ENCODE assay signal across 25 cellular contexts in genomic region chr7:130642383-130642782, GRCh38. TPM values are rescaled to one million over a fixed set of nuclear protein-coding genes. Genes with fewer than 3 reads are reported as not detected.
DNase-seq lines count a peak whose midpoint lies in the region; ATAC-seq, FAIRE-seq and TF ChIP-seq lines count a peak whose summit lies in the region.
"Had no signal": no experiment of that assay in that cellular context is flagged by ENCODE, and none has a peak within 500 bp of the region (broad histone marks: within the 10 kb centered on the region; RNA-seq: fewer than 3 reads in every experiment).

No MANE protein-coding gene starts in this region.

- no peak for TF ChIP-seq POLR2A in HepG2 (IDR thresholded peaks at IDR 0.05; ENCODE audit: insufficient read depth in 1 of 2, low read depth in 2 of 2, low read length in 2 of 2)
- no peak for TF ChIP-seq POLR2A in right lobe of liver (IDR thresholded peaks at IDR 0.05)
- no peak for TF ChIP-seq POLR2A in GM12878 (IDR thresholded peaks at IDR 0.05; ENCODE audit: low read depth, low read length)
- TF ChIP-seq POLR2A in prostate gland (IDR thresholded peaks at IDR 0.05), result no peak

- RAD21 ChIA-PET in GM12878 (lab: Charles Lee; ENCODE audit: unreplicated experiment), result no interaction called here

- ATAC-seq in HepG2 (no peak), right lobe of liver (no peak), GM12878 (no peak)
- ATAC-seq: HCT116 had no signal

- no peak for TF ChIP-seq RAD21 in HepG2 (CRISPR knock-in tag; IDR thresholded peaks at IDR 0.05)
- TF ChIP-seq RAD21 in GM12878 (IDR thresholded peaks at IDR 0.05; ENCODE audit: insufficient read depth, low read depth, low read length), result no peak

- H3K27me3 ChIP-seq in HepG2 (ENCODE audit: control insufficient read depth in 1 of 2, insufficient read depth in 2 of 2, low read length in 2 of 2) (no peaks in the 10 kb centered on the region), right lobe of liver (no peaks in the 10 kb centered on the region), GM12878 (replicated peaks in 1 of 2; ENCODE audit: control insufficient read depth in 2 of 2, insufficient read depth in 2 of 2, low read length in 1 of 2) (no peaks in the 10 kb centered on the region), prostate gland (replicated peaks; ENCODE audit: insufficient read depth) (no peaks in the 10 kb centered on the region)

- in situ Hi-C loops in HepG2 (cut with HindIII; ENCODE audit: extremely low pct_ligation_motif_present, low pct_unique_long_range_greater_than_20kb), result no loop called here
- in situ Hi-C loops in GM12878 (cut with MboI), result no loop called here

- intact Hi-C loops in HepG2 (cut with micrococcal nuclease; ENCODE audit: unreplicated experiment), result no loop called here
- intact Hi-C loops in right lobe of liver (cut with DNase I), result no loop called here
- intact Hi-C loops in GM12878 (cut with micrococcal nuclease; ENCODE audit: unreplicated experiment), result no loop called here
- intact Hi-C loops in prostate gland (cut with DNase I), result no loop called here

- POLR2A ChIA-PET in HepG2 (lab: Yijun Ruan, JAX), result no interaction called here
- POLR2A ChIA-PET in GM12878 (lab: Charles Lee), result no interaction called here

- H4K20me1 ChIP-seq in HepG2 (ENCODE audit: insufficient read depth, low read length), result no peaks in the 10 kb centered on the region
- H4K20me1 ChIP-seq in GM12878 (ENCODE audit: control insufficient read depth, insufficient read depth), result no peaks in the 10 kb centered on the region

- H3K79me2 ChIP-seq in HepG2 (ENCODE audit: insufficient read depth, low read length) (no peaks in the 10 kb centered on the region), GM12878 (ENCODE audit: control insufficient read depth, insufficient read depth, low read length) (no peaks in the 10 kb centered on the region)

- H3K4me3 ChIP-seq in HepG2 (replicated peaks in 1 of 3; ENCODE audit: insufficient read depth in 1 of 3, low read depth in 2 of 3, low read length in 3 of 3) (no peak overlapping the region), right lobe of liver (no peak overlapping the region), GM12878 (no peak overlapping the region), prostate gland (no peak overlapping the region)

- WGBS in HepG2 (ENCODE audit: low lambda C conversion rate), result 96% methylated on average over 4 of the region's 4 CpGs
- WGBS in right lobe of liver (ENCODE audit: insufficient coverage, low coverage, low lambda C conversion rate, missing lambda C conversion rate), result 89% methylated on average over 4 of the region's 4 CpGs
- 97% methylated on average over 4 of the region's 4 CpGs for WGBS in GM12878 (ENCODE audit: insufficient coverage, insufficient replicate concordance, low lambda C conversion rate, missing lambda C conversion rate)
- 80% methylated on average over 4 of the region's 4 CpGs for WGBS in prostate gland

- CTCF ChIA-PET in HepG2 (lab: Yijun Ruan, JAX; ENCODE audit: low intra/inter-chr PET ratio, low total read pairs) (no interaction called here), GM12878 (lab: Yijun Ruan, JAX) (no interaction called here)

- BruUV-seq in HepG2 (replicated peaks; lab: Mats Ljungman, UMichigan) (no TSS peak), GM12878 (replicated peaks; lab: Mats Ljungman, UMichigan) (no TSS peak)

- TF ChIP-seq CTCF in HepG2 (CRISPR knock-in tag; IDR thresholded peaks at IDR 0.05) (no peak), right lobe of liver (IDR thresholded peaks at IDR 0.05) (no peak), GM12878 (IDR thresholded peaks at IDR 0.05 in 2 of 3, conservative IDR thresholded peaks at IDR 0.05 in 1 of 3; ENCODE audit: control insufficient read depth in 2 of 3, extremely low read depth in 1 of 3, insufficient read depth in 1 of 3, low read depth in 3 of 3, low read length in 3 of 3) (no peak), prostate gland (IDR thresholded peaks at IDR 0.05) (no peak)

- SMC1A ChIA-PET in GM12878 (lab: Charles Lee; ENCODE audit: uncharacterized antibody, unreplicated experiment), result interaction anchor here (1.3 kb wide), 1 partner anchor 13 kb away, joined by 5 read pairs; no protein-coding TSS in a partner anchor

- H3K9me3 ChIP-seq in HepG2 (ENCODE audit: low read length), result peaks cover 4% of the 10 kb centered on the region; the same call in 1 of the 2 replicates
- H3K9me3 ChIP-seq in right lobe of liver, result no peaks in the 10 kb centered on the region
- H3K9me3 ChIP-seq in GM12878 (replicated peaks; ENCODE audit: control insufficient read depth, insufficient read depth, low read length), result no peaks in the 10 kb centered on the region; the same call in 2 of the 3 replicates
- H3K9me3 ChIP-seq in prostate gland, result no peaks in the 10 kb centered on the region
- H3K9me3 ChIP-seq: Caco-2 had no signal

- FAIRE-seq in HepG2 (lab: Jason Lieb, UNC) (no peak), GM12878 (lab: Jason Lieb, UNC) (peak; percentile 35)
- FAIRE-seq: A204.1, D721Med had no signal

- no peak for DNase-seq in HepG2 (ENCODE audit: low spot score)
- no peak for DNase-seq in right lobe of liver
- peak; percentile 11 for DNase-seq in LHCN-M2 (ENCODE audit: low read depth)
- no peak for DNase-seq in GM12878 (ENCODE audit: low read depth, low spot score)
- DNase-seq in DMS114 treated with DMSO at 0.1 percent for 48 hours (lab: John Stamatoyannopoulos, UW; ENCODE audit: unreplicated experiment), result no peak
- DNase-seq in prostate gland (ENCODE audit: low spot score), result no peak
- no peak for DNase-seq in NCI-H526 treated with DMSO at 0.1 percent for 48 hours (lab: John Stamatoyannopoulos, UW)
- DNase-seq: AML-193; Caco-2; CD4-positive, alpha-beta T cell; DMS153; DMS79; GDM1; GOT3; H7; HFFc6 had no signal

- H3K27ac ChIP-seq in HepG2 (ENCODE audit: extremely low read length, insufficient read depth, low read length), result no peak overlapping the region
- no peak overlapping the region for H3K27ac ChIP-seq in right lobe of liver
- no peak overlapping the region for H3K27ac ChIP-seq in GM12878 (ENCODE audit: control insufficient read depth, insufficient read depth)
- no peak overlapping the region for H3K27ac ChIP-seq in prostate gland
- H3K27ac ChIP-seq: C4-2B, HL-60 had no signal

- no peak overlapping the region for H3K9ac ChIP-seq in HepG2 (ENCODE audit: insufficient read depth, low read depth, low read length)
- no peak overlapping the region for H3K9ac ChIP-seq in GM12878 (ENCODE audit: control insufficient read depth, insufficient read depth, low read length)

- no peak overlapping the region for H2AFZ ChIP-seq in HepG2 (ENCODE audit: low read length)
- H2AFZ ChIP-seq in GM12878 (ENCODE audit: control insufficient read depth, low read depth, low read length), result no peak overlapping the region

- TF ChIP-seq EP300 in HepG2 (IDR thresholded peaks at IDR 0.05; ENCODE audit: low read depth in 2 of 2, low read length in 2 of 2) (no peak), HepG2 (CRISPR knock-in tag; IDR thresholded peaks at IDR 0.05; ENCODE audit: borderline replicate concordance) (no peak), GM12878 (IDR thresholded peaks at IDR 0.05; ENCODE audit: borderline replicate concordance in 1 of 2, control insufficient read depth in 1 of 2, low read depth in 2 of 2, low read length in 2 of 2) (no peak)

- H3K36me3 ChIP-seq in HepG2 (replicated peaks in 1 of 2; ENCODE audit: control insufficient read depth in 1 of 2, insufficient read depth in 2 of 2, low read length in 2 of 2), result peaks cover 0 to 3% of the 10 kb centered on the region in 2 experiments; a peak in 1 of 5 replicates
- H3K36me3 ChIP-seq in right lobe of liver, result no peaks in the 10 kb centered on the region
- no peaks in the 10 kb centered on the region; a peak in 1 of 4 replicates for H3K36me3 ChIP-seq in GM12878 (ENCODE audit: control insufficient read depth in 2 of 2, insufficient read depth in 2 of 2, low read length in 1 of 2)
- no peaks in the 10 kb centered on the region for H3K36me3 ChIP-seq in prostate gland

- H3K4me1 ChIP-seq in HepG2 (ENCODE audit: insufficient read depth, low read length) (no peaks in the 10 kb centered on the region), right lobe of liver (no peaks in the 10 kb centered on the region), GM12878 (ENCODE audit: control insufficient read depth, insufficient read depth, low read length) (no peaks in the 10 kb centered on the region), prostate gland (replicated peaks) (no peaks in the 10 kb centered on the region)
- H3K4me1 ChIP-seq: Caco-2 had no signal

- no peak overlapping the region for H3K4me2 ChIP-seq in HepG2 (ENCODE audit: low read depth, low read length)
- H3K4me2 ChIP-seq in GM12878 (ENCODE audit: control insufficient read depth, insufficient read depth), result no peak overlapping the region

RNA-seq across cellular contexts. Expression of gene COPG2, which starts 26.2 kb away (rescaled TPM):
- total RNA-seq in HepG2 (2016; rRNA removed; fragmentation: Illumina TruSeq; extraction: Trizol) (17.7 and 27.7 TPM in 2 replicates), right lobe of liver (1 to 10 TPM; 6.5 to 8.9 (median 8.4) TPM), LHCN-M2 (2014; rRNA removed) (44.3 and 54.0 TPM in 2 replicates), GM12878 (2014; rRNA removed) (17.7 and 20.7 TPM in 2 replicates), GM12878 (2014; rRNA removed; fragmentation: Illumina TruSeq; extraction: Trizol) (15.7 and 16.6 TPM in 2 replicates), GM12878 (2021) (23.8 and 25.2 TPM in 2 replicates), prostate gland (10 to 100 TPM; 15.3 to 46.1 TPM)
- total RNA-seq in HepG2 (2016; cell fraction: cytosol; rRNA removed; fragmentation: Illumina TruSeq; extraction: Trizol; ENCODE audit: low read depth), result 1.5 and 2.1 TPM in 2 replicates
- 18.5 and 23.9 TPM in 2 replicates for total RNA-seq in HepG2 (2016; cell fraction: insoluble cytoplasmic fraction; rRNA removed; fragmentation: Illumina TruSeq; extraction: Trizol)
- 5.6 and 6.4 TPM in 2 replicates for total RNA-seq in HepG2 (2016; cell fraction: membrane; rRNA removed; fragmentation: Illumina TruSeq; extraction: Trizol)
- 16.1 and 17.2 TPM in 2 replicates for total RNA-seq in HepG2 (2016; cell fraction: nucleus; rRNA removed; fragmentation: Illumina TruSeq; extraction: Trizol)
- polyA plus RNA-seq in HepG2 (2011; rRNA removed) (12.6 and 14.1 TPM in 2 replicates), GM12878 (2011; rRNA removed) (37.8 and 47.4 TPM in 2 replicates), GM12878 (2014; fragmentation: Illumina TruSeq; extraction: Trizol) (29.6 and 38.4 TPM in 2 replicates), GM12878 (2014; fragmentation: Nextera tagmentation; extraction: Ambion mirVana) (1 to 10 TPM; 3.4 to 3.9 TPM), GM12878 (2014; rRNA removed) (16.8 and 21.3 TPM in 2 replicates), GM12878 (2016; fragmentation: Nextera tagmentation; extraction: Ambion mirVana) (1 to 10 TPM; 4.0 to 4.2 TPM)
- 9.8 and 13.2 TPM in 2 replicates for polyA plus RNA-seq in HepG2 (2011; cell fraction: cytosol; rRNA removed)
- polyA plus RNA-seq in HepG2 (2011; cell fraction: nucleus; rRNA removed), result 6.0 and 6.4 TPM in 2 replicates
- polyA plus RNA-seq in HepG2 (2012), result 11.9 and 13.8 TPM in 2 replicates
- 1.4 and 1.5 TPM in 2 replicates for polyA plus RNA-seq in HepG2 (2016; cell fraction: cytosol; fragmentation: Illumina TruSeq; extraction: Trizol; ENCODE audit: low read depth)
- 21.0 and 22.5 TPM in 2 replicates for polyA plus RNA-seq in HepG2 (2016; cell fraction: insoluble cytoplasmic fraction; fragmentation: Illumina TruSeq; extraction: Trizol; ENCODE audit: low read depth)
- 3.3 and 3.7 TPM in 2 replicates for polyA plus RNA-seq in HepG2 (2016; cell fraction: membrane; fragmentation: Illumina TruSeq; extraction: Trizol; ENCODE audit: low read depth)
- polyA plus RNA-seq in HepG2 (2016; cell fraction: nucleus; fragmentation: Illumina TruSeq; extraction: Trizol; ENCODE audit: insufficient read depth, low read depth), result 15.1 and 15.7 TPM in 2 replicates
- 23.1 and 23.8 TPM in 2 replicates for polyA minus RNA-seq in HepG2 (2011; rRNA and poly(A)+ RNA removed; ENCODE audit: low replicate concordance)
- 15.2 and 17.4 TPM in 2 replicates for polyA minus RNA-seq in HepG2 (2011; cell fraction: cytosol; rRNA and poly(A)+ RNA removed)
- 15.8 and 18.9 TPM in 2 replicates for polyA minus RNA-seq in HepG2 (2011; cell fraction: nucleus; rRNA and poly(A)+ RNA removed)
- polyA plus RNA-seq in LHCN-M2 (2012), result 27.9 TPM
- total RNA-seq in GM12878 (2013; cell fraction: nucleolus; rRNA removed), result 24.2 and 25.2 TPM in 2 replicates
- 16.3 TPM for polyA plus RNA-seq in GM12878 (2011; ENCODE audit: low read depth)
- 23.8 and 32.5 TPM in 2 replicates for polyA plus RNA-seq in GM12878 (2011; cell fraction: cytosol; rRNA removed)
- 11.5 and 14.1 TPM in 2 replicates for polyA plus RNA-seq in GM12878 (2011; cell fraction: nucleus; rRNA removed)
- 13.5 and 17.7 TPM in 2 replicates for polyA plus RNA-seq in GM12878 (2012)
- 52.4 and 65.5 TPM in 2 replicates for polyA minus RNA-seq in GM12878 (2011; rRNA and poly(A)+ RNA removed)
- polyA minus RNA-seq in GM12878 (2011; cell fraction: cytosol; rRNA and poly(A)+ RNA removed), result 16.7 and 17.6 TPM in 2 replicates
- polyA minus RNA-seq in GM12878 (2011; cell fraction: nucleus; rRNA and poly(A)+ RNA removed), result 10.0 and 10.9 TPM in 2 replicates

RNA-seq across cellular contexts. Expression of gene TSGA13, which starts 44.0 kb away (rescaled TPM):
- total RNA-seq in HepG2 (2016; rRNA removed; fragmentation: Illumina TruSeq; extraction: Trizol) (not detected in 2 replicates), right lobe of liver (not detected), LHCN-M2 (2014; rRNA removed) (not detected in 2 replicates), GM12878 (2014; rRNA removed) (not detected in 2 replicates), GM12878 (2014; rRNA removed; fragmentation: Illumina TruSeq; extraction: Trizol) (not detected in 2 replicates), GM12878 (2021) (not detected in 2 replicates), prostate gland (under 1 TPM in 1 of 2 donors, not detected in 1; 0.57 TPM)
- not detected in 2 replicates for total RNA-seq in HepG2 (2016; cell fraction: cytosol; rRNA removed; fragmentation: Illumina TruSeq; extraction: Trizol; ENCODE audit: low read depth)
- total RNA-seq in HepG2 (2016; cell fraction: insoluble cytoplasmic fraction; rRNA removed; fragmentation: Illumina TruSeq; extraction: Trizol), result not detected in 2 replicates
- not detected in 2 replicates for total RNA-seq in HepG2 (2016; cell fraction: membrane; rRNA removed; fragmentation: Illumina TruSeq; extraction: Trizol)
- not detected in 2 replicates for total RNA-seq in HepG2 (2016; cell fraction: nucleus; rRNA removed; fragmentation: Illumina TruSeq; extraction: Trizol)
- polyA plus RNA-seq in HepG2 (2011; rRNA removed) (not detected in 2 replicates), GM12878 (2011; rRNA removed) (not detected in 2 replicates), GM12878 (2014; fragmentation: Illumina TruSeq; extraction: Trizol) (not detected in 2 replicates), GM12878 (2014; fragmentation: Nextera tagmentation; extraction: Ambion mirVana) (not detected), GM12878 (2014; rRNA removed) (not detected in 2 replicates), GM12878 (2016; fragmentation: Nextera tagmentation; extraction: Ambion mirVana) (not detected)
- not detected in 2 replicates for polyA plus RNA-seq in HepG2 (2011; cell fraction: cytosol; rRNA removed)
- polyA plus RNA-seq in HepG2 (2011; cell fraction: nucleus; rRNA removed), result not detected in 2 replicates
- polyA plus RNA-seq in HepG2 (2012), result not detected in 2 replicates
- not detected in 2 replicates for polyA plus RNA-seq in HepG2 (2016; cell fraction: cytosol; fragmentation: Illumina TruSeq; extraction: Trizol; ENCODE audit: low read depth)
- polyA plus RNA-seq in HepG2 (2016; cell fraction: insoluble cytoplasmic fraction; fragmentation: Illumina TruSeq; extraction: Trizol; ENCODE audit: low read depth), result not detected in 2 replicates
- not detected in 2 replicates for polyA plus RNA-seq in HepG2 (2016; cell fraction: membrane; fragmentation: Illumina TruSeq; extraction: Trizol; ENCODE audit: low read depth)
- not detected in 2 replicates for polyA plus RNA-seq in HepG2 (2016; cell fraction: nucleus; fragmentation: Illumina TruSeq; extraction: Trizol; ENCODE audit: insufficient read depth, low read depth)
- polyA minus RNA-seq in HepG2 (2011; rRNA and poly(A)+ RNA removed; ENCODE audit: low replicate concordance), result not detected in 2 replicates
- polyA minus RNA-seq in HepG2 (2011; cell fraction: cytosol; rRNA and poly(A)+ RNA removed), result not detected in 2 replicates
- polyA minus RNA-seq in HepG2 (2011; cell fraction: nucleus; rRNA and poly(A)+ RNA removed), result not detected in 2 replicates
- polyA plus RNA-seq in LHCN-M2 (2012), result not detected
- total RNA-seq in GM12878 (2013; cell fraction: nucleolus; rRNA removed), result not detected in 2 replicates
- not detected for polyA plus RNA-seq in GM12878 (2011; ENCODE audit: low read depth)
- polyA plus RNA-seq in GM12878 (2011; cell fraction: cytosol; rRNA removed), result not detected in 2 replicates
- polyA plus RNA-seq in GM12878 (2011; cell fraction: nucleus; rRNA removed), result not detected in 2 replicates
- polyA plus RNA-seq in GM12878 (2012), result not detected in 2 replicates
- not detected in 2 replicates for polyA minus RNA-seq in GM12878 (2011; rRNA and poly(A)+ RNA removed)
- not detected in 2 replicates for polyA minus RNA-seq in GM12878 (2011; cell fraction: cytosol; rRNA and poly(A)+ RNA removed)
- not detected in 2 replicates for polyA minus RNA-seq in GM12878 (2011; cell fraction: nucleus; rRNA and poly(A)+ RNA removed)
- total RNA-seq: Caco-2; CD4-positive, alpha-beta T cell; Daoy; H7; HFFc6; HT1080 had no signal
- polyA plus RNA-seq: BJ, IgD-negative memory B cell had no signal
